20 cellular contexts compared by ENCODE assay signal in the genomic region with DNA sequence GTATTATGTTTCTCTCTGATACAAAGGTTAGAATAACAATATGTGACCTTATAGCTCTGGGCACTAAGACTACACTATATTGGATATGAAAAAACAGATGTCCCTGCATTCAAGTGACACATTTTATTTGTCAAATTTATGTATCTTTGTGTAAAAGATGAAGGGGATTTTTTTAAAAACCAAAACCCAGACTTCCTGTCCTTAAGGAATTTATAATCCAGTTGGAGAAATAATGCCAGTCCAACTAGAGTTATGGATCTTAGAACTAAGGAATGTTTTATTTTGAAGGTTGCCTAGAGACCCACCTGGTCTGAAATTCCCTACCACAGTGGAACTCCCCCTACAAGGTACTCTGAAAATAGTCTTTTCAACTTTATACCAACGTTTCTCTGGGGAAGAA.
"Had no signal": no experiment of that assay in that cellular context is flagged by ENCODE, and none has a peak within 500 bp of the region (broad histone marks: within the 10 kb centered on the region; RNA-seq: fewer than 3 reads in every experiment).

No MANE protein-coding gene starts in this region.

- DNase-seq: activated CD4-positive, alpha-beta memory T cell treated with anti-CD3 and anti-CD28 coated beads, Interleukin-2, amount 10 ng/mL, durations not matched to agents 7 days and 5 days; activated CD4-positive, alpha-beta T cell treated with anti-CD3 and anti-CD28 coated beads for 48 hours; activated CD4-positive, CD25-positive, alpha-beta regulatory T cell; activated CD8-positive, alpha-beta memory T cell treated with anti-CD3 and anti-CD28 coated beads, Interleukin-2, amount 10 ng/mL, durations not matched to agents 7 days and 5 days; activated naive CD4-positive, alpha-beta T cell; activated naive CD8-positive, alpha-beta T cell treated with anti-CD3 and anti-CD28 coated beads for 36 hours; amygdala; brain microvascular endothelial cell; central memory CD4-positive, alpha-beta T cell; effector CD4-positive, alpha-beta T cell; esophagus squamous epithelium; left colon; nephron progenitor cell; nucleus accumbens; posterior cingulate gyrus; stimulated activated naive CD8-positive, alpha-beta T cell treated with anti-CD3 and anti-CD28 coated beads, Interleukin-15, Interleukin-2, amounts not matched to agents 100 U/mL and 50 U/mL, for 24 hours; substantia nigra; T-helper 1 cell; T-helper 9 cell; tibial artery had no signal
